In the genomic region with DNA sequence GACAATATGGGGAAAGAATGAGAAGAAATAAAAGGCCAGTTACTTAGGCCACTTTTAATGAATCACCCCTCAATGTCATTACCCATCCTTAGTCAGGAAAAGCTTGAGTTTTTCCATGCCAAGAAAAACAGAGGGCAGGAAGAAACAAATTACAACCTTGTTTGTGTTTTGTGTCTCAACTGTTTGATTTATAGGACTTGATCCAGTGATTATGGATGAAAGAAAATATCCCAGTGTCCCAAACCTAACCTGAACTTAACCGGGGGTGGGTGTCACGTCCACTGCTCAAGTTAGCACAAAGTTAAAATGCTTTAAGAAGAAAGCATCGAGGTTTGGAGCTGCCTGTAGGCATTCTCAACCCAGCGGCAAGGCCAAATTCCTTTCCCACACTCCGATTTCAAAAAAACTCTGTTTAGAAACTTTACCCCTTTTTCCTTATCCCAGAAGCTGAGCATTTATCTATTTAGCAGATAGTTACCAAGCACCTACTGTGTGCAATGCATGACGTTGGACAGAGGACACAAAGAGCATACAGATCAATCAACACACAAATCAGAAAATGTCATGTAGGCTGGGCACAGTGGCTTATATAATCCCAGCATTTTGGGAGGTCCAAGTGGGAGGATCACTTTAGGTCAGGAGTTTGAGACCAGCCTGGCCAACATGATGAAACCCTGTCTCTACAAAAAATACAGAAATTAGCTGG, we compare ENCODE assay signal across 14 cellular contexts. TPM values are rescaled to one million over a fixed set of nuclear protein-coding genes. Genes with fewer than 3 reads are reported as not detected.
DNase-seq lines count a peak whose midpoint lies in the region; ATAC-seq and TF ChIP-seq lines count a peak whose summit lies in the region.
"Had no signal": no experiment of that assay in that cellular context is flagged by ENCODE, and none has a peak within 500 bp of the region (broad histone marks: within the 10 kb centered on the region; RNA-seq: fewer than 3 reads in every experiment).

No MANE protein-coding gene starts in this region.

- no peak overlapping the region for H2AK9ac ChIP-seq in IMR-90 (replicated peaks; ENCODE audit: low read depth, low read length, poor library complexity)

- H3K4ac ChIP-seq in IMR-90 (ENCODE audit: low read depth, low read length), result no peak overlapping the region

- no peak overlapping the region for H3K56ac ChIP-seq in IMR-90 (ENCODE audit: extremely low read depth, insufficient read depth, low read length)

- H3K4me3 ChIP-seq in ACC112 (ENCODE audit: low read depth, low read length), result no peak overlapping the region; the same call in none of the 2 replicates
- no peak overlapping the region for H3K4me3 ChIP-seq in IMR-90 (ENCODE audit: insufficient read depth, low read depth, low read length)
- no peak overlapping the region for H3K4me3 ChIP-seq in breast epithelium
- no peak overlapping the region for H3K4me3 ChIP-seq in lower lobe of right lung

- no CpG with 5 or more reads among the region's 6 CpGs for WGBS in IMR-90 (ENCODE audit: extremely low coverage in 2 of 2, insufficient read length in 1 of 2), 2 experiments

- no peaks in the 10 kb centered on the region for H3K9me3 ChIP-seq in IMR-90 (ENCODE audit: control insufficient read depth, insufficient read depth, low read length)
- H3K9me3 ChIP-seq in breast epithelium, result no peaks in the 10 kb centered on the region
- H3K9me3 ChIP-seq in lower lobe of right lung, result no peaks in the 10 kb centered on the region

- H2BK20ac ChIP-seq in IMR-90 (ENCODE audit: low read depth, low read length), result peak overlapping the region; percentile 13; the same call in 1 of the 2 replicates

- H3K4me2 ChIP-seq in IMR-90 (ENCODE audit: low read depth, low read length), result peak overlapping the region; percentile 81; the same call in 1 of the 2 replicates

- CTCF ChIA-PET in IMR-90 (lab: Yijun Ruan, JAX), result interaction anchor here (0.6 to 1.0 kb wide), 2 partner anchors 8 to 12 kb away, joined by 3 read pairs; no protein-coding TSS in a partner anchor

- peaks cover 20% of the 10 kb centered on the region for H3K4me1 ChIP-seq in ACC112 (ENCODE audit: control insufficient read depth, insufficient read depth, low read length, unreplicated experiment)
- peaks cover 2% of the 10 kb centered on the region; the same call in 1 of the 2 replicates for H3K4me1 ChIP-seq in IMR-90 (ENCODE audit: control insufficient read depth, insufficient read depth, low read length)
- no peaks in the 10 kb centered on the region for H3K4me1 ChIP-seq in breast epithelium
- H3K4me1 ChIP-seq in lower lobe of right lung, result peaks cover 24% of the 10 kb centered on the region

- 0 out of 2 replicates have a peak overlapping the region, but pooled peaks have one; percentile 4 for H3K23ac ChIP-seq in IMR-90 (ENCODE audit: low read depth, low read length)

- no peak overlapping the region for H2BK120ac ChIP-seq in IMR-90 (ENCODE audit: low read depth, low read length)

- H2AK5ac ChIP-seq in IMR-90 (ENCODE audit: low read depth, low read length), result no peak overlapping the region

- in situ Hi-C loops in IMR-90 (cut with MboI; ENCODE audit: low sequenced_read_pairs), result no loop called here

- H4K20me1 ChIP-seq in IMR-90 (ENCODE audit: insufficient read depth, low read length), result no peaks in the 10 kb centered on the region

- peak; percentile 73 for ATAC-seq in IMR-90 (ENCODE audit: low read depth)
- ATAC-seq in lower lobe of right lung, result no peak
- ATAC-seq in HG03196 (IDR thresholded peaks at IDR 0.05; ENCODE audit: unreplicated experiment), result no peak
- no peak for ATAC-seq in HG03469 (IDR thresholded peaks at IDR 0.05; ENCODE audit: unreplicated experiment)

- no peak overlapping the region for H2BK15ac ChIP-seq in IMR-90 (ENCODE audit: low read depth, low read length)

- TF ChIP-seq POLR2A in IMR-90 (IDR thresholded peaks at IDR 0.05; ENCODE audit: low read depth, low read length), result no peak
- TF ChIP-seq POLR2A in breast epithelium (IDR thresholded peaks at IDR 0.05), result no peak

- dilution Hi-C loops in IMR-90 (cut with HindIII; ENCODE audit: low sequenced_read_pairs, unreplicated experiment), result no loop called here

- H4K5ac ChIP-seq in IMR-90 (ENCODE audit: low read depth, low read length), result no peak overlapping the region

- peaks cover 3% of the 10 kb centered on the region; the same call in 1 of the 2 replicates for H3K9me1 ChIP-seq in IMR-90 (ENCODE audit: insufficient read depth, low read length)

- H3K27ac ChIP-seq in ACC112 (ENCODE audit: low read depth, low read length) (peak overlapping the region; percentile 66), IMR-90 (ENCODE audit: insufficient read depth, low read length) (peak overlapping the region; percentile 50), breast epithelium (peak overlapping the region; percentile 46 to 66), lower lobe of right lung (peak overlapping the region; percentile 24)

- H3K9ac ChIP-seq in IMR-90 (ENCODE audit: low read depth, low read length), result no peak overlapping the region; the same call in 1 of the 2 replicates

- H4K91ac ChIP-seq in IMR-90 (ENCODE audit: insufficient read depth, low read depth, low read length), result no peak overlapping the region

- DNase-seq in IMR-90 (peak; percentile 83), breast epithelium (ENCODE audit: low spot score in 2 of 2) (no peak), lower lobe of right lung (no peak), superior temporal gyrus (ENCODE audit: extremely low spot score) (no peak), SHP77 treated with DMSO at 0.1 percent for 48 hours (lab: John Stamatoyannopoulos, UW) (no peak)
- DNase-seq: activated T-cell treated with anti-CD3 and anti-CD28 coated beads, Interleukin-2, amount 50 U/mL, for 1 hour; CD8-positive, alpha-beta T cell; effector memory CD4-positive, alpha-beta T cell; islet precursor cell; NCI-H774; T-cell had no signal

- intact Hi-C loops in IMR-90 (cut with micrococcal nuclease) (no loop called here), breast epithelium (cut with DNase I; ENCODE audit: low total_unique reads) (no loop called here), lower lobe of right lung (cut with DNase I) (no loop called here)

- BruUV-seq in IMR-90 (replicated peaks; lab: Mats Ljungman, UMichigan), result no TSS peak

- H2AFZ ChIP-seq in ACC112 (ENCODE audit: low read length, unreplicated experiment), result no peak overlapping the region
- H2AFZ ChIP-seq in IMR-90 (replicated peaks; ENCODE audit: low read length, poor library complexity), result no peak overlapping the region

- POLR2A ChIA-PET in IMR-90 (lab: Charles Lee; ENCODE audit: unreplicated experiment), result no interaction called here

- peak overlapping the region in 1 of 2 experiments; percentile 73; a peak in 1 of 4 replicates for H4K8ac ChIP-seq in IMR-90 (ENCODE audit: low read depth in 2 of 2, low read length in 2 of 2)

- TF ChIP-seq RAD21 in IMR-90 (IDR thresholded peaks at IDR 0.05; ENCODE audit: low read length), result no peak

- no peaks in the 10 kb centered on the region for H3K79me1 ChIP-seq in IMR-90 (ENCODE audit: low read depth in 1 of 2, low read length in 2 of 2)

- peak overlapping the region; percentile 48 for H2BK5ac ChIP-seq in IMR-90 (ENCODE audit: low read depth, low read length, poor library complexity, severe bottlenecking)

- no peak for TF ChIP-seq CTCF in IMR-90 (conservative IDR thresholded peaks at IDR 0.05; ENCODE audit: low read depth, low read length)
- no peak for TF ChIP-seq CTCF in breast epithelium (IDR thresholded peaks at IDR 0.05)
- TF ChIP-seq CTCF in lower lobe of right lung (IDR thresholded peaks at IDR 0.05), result no peak

- H3K27me3 ChIP-seq in ACC112 (ENCODE audit: insufficient read depth, low read length) (no peaks in the 10 kb centered on the region), IMR-90 (ENCODE audit: control insufficient read depth, insufficient read depth, low read length) (no peaks in the 10 kb centered on the region), breast epithelium (no peaks in the 10 kb centered on the region), lower lobe of right lung (ENCODE audit: low read depth) (no peaks in the 10 kb centered on the region)

- H3K18ac ChIP-seq in IMR-90 (ENCODE audit: low read depth, low read length), result peak overlapping the region; percentile 82; the same call in 1 of the 2 replicates

- H3K36me3 ChIP-seq in ACC112 (ENCODE audit: insufficient read depth, low read length) (no peaks in the 10 kb centered on the region), IMR-90 (ENCODE audit: control insufficient read depth, insufficient read depth, low read length) (no peaks in the 10 kb centered on the region), breast epithelium (no peaks in the 10 kb centered on the region), lower lobe of right lung (no peaks in the 10 kb centered on the region)

- no peak overlapping the region for H3K14ac ChIP-seq in IMR-90 (replicated peaks; ENCODE audit: low read depth, low read length)

- H3K79me2 ChIP-seq in ACC112 (ENCODE audit: control insufficient read depth, insufficient read depth, low read length, unreplicated experiment), result no peaks in the 10 kb centered on the region

TF ChIP-seq in IMR-90, 13 proteins besides CTCF, POLR2A, EP300 and RAD21:
- TF ChIP-seq FOS (IDR thresholded peaks at IDR 0.05; ENCODE audit: low read depth, low read length) (0 out of 2 replicates have a peak, but pooled peaks have one; percentile 22), RFX5 (IDR thresholded peaks at IDR 0.05; ENCODE audit: low read depth, low read length) (no peak)

RNA-seq across cellular contexts. Expression of a gene that starts 14.0 kb away (rescaled TPM):
- total RNA-seq in IMR-90 (2012; rRNA removed), result 102 and 106 TPM in 2 replicates
- polyA plus RNA-seq in IMR-90 (2012; rRNA removed), result 76.1 and 100 TPM in 2 replicates
- 10.7 and 23.7 TPM in 2 replicates for polyA plus RNA-seq in IMR-90 (2012; cell fraction: cytosol; rRNA removed)
- polyA plus RNA-seq in IMR-90 (2012; cell fraction: nucleus; rRNA removed; ENCODE audit: low replicate concordance), result 7.0 and 46.0 TPM in 2 replicates
- 10 to 100 TPM; 28.2 to 48.0 (median 34.7) TPM for total RNA-seq in breast epithelium
- 78.2 TPM for total RNA-seq in lower lobe of right lung

RNA-seq across cellular contexts. Expression of a gene that starts 24.6 kb away (rescaled TPM):
- 9.0 and 9.2 TPM in 2 replicates for total RNA-seq in IMR-90 (2012; rRNA removed)
- polyA plus RNA-seq in IMR-90 (2012; rRNA removed), result 13.8 and 15.2 TPM in 2 replicates
- 9.0 and 9.2 TPM in 2 replicates for polyA plus RNA-seq in IMR-90 (2012; cell fraction: cytosol; rRNA removed)
- polyA plus RNA-seq in IMR-90 (2012; cell fraction: nucleus; rRNA removed; ENCODE audit: low replicate concordance), result 4.3 and 11.3 TPM in 2 replicates
- total RNA-seq in breast epithelium, result 10 to 100 TPM; 15.5 to 18.7 (median 18.0) TPM
- 30.1 TPM for total RNA-seq in lower lobe of right lung

RNA-seq across cellular contexts. Expression of a gene that starts 58.9 kb away (rescaled TPM):
- total RNA-seq in IMR-90 (2012; rRNA removed) (not detected in 2 replicates), breast epithelium (1 to 10 TPM in 1 of 3 donors, under 1 TPM in 1, not detected in 1; 0.32 to 1.3 TPM), lower lobe of right lung (0.77 TPM)
- polyA plus RNA-seq in IMR-90 (2012; rRNA removed), result 0.10 and 0.20 TPM in 2 replicates
- polyA plus RNA-seq in IMR-90 (2012; cell fraction: cytosol; rRNA removed), result not detected in 2 replicates
- polyA plus RNA-seq in IMR-90 (2012; cell fraction: nucleus; rRNA removed; ENCODE audit: low replicate concordance), result 0.08 and 0.73 TPM in 2 replicates
